16 cellular contexts compared by ENCODE assay signal in the genomic region with DNA sequence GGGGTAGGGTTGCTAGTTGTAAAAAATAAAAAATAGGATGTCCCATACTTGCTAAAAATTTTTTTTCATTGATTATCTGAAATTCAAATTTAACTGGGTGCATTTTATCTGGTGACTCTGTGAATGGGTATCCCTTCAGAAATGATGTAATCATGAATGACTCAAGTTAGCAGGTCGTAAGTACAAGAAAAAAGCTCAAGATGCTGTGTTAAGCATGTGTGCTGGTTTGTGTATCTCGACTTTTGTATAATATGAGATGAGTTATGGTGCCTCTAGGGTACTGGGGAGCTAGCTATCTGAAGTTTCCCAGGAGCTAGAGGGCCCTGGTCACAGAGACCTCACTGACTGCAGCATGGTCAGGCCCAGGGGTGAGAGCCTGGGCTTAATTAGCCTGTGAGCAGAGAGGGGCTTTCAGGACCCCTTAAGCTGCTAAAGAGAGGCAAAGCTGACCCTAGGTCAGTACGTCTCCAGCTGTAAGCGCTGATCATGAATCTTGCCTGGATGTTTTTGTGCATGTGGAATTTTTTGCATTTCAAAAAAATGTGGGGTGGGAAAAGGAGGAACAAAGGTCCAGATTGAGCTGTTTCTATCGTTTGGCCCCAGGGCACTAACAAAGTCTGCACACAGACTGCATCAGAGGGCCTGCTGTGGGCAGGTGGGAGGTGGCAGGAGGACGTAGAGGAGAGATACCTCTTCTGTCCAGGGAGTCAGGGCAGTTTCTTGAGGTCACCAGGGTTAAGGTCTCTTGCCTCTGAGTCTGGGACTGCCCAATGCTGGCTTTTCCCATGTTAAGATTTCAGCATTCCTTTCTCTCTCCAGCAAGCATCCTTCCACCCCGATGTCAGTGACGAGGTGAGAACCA.
DNase-seq lines count a peak whose midpoint lies in the region; ATAC-seq, FAIRE-seq and TF ChIP-seq lines count a peak whose summit lies in the region.
"Had no signal": no experiment of that assay in that cellular context is flagged by ENCODE, and none has a peak within 500 bp of the region (broad histone marks: within the 10 kb centered on the region; RNA-seq: fewer than 3 reads in every experiment).

No MANE protein-coding gene starts in this region.

- peak overlapping the region; percentile 78 for H2BK120ac ChIP-seq in neuronal stem cell (ENCODE audit: low read depth, low read length)

- no peak overlapping the region for H4K8ac ChIP-seq in neuronal stem cell (ENCODE audit: low read depth, low read length)

- H3K4me1 ChIP-seq in neuronal stem cell (ENCODE audit: control insufficient read depth in 2 of 2, insufficient read depth in 1 of 2, low read depth in 1 of 2, low read length in 2 of 2) (peaks cover 36 to 43% of the 10 kb centered on the region in 2 donors), MM.1S (ENCODE audit: low read length) (no peaks in the 10 kb centered on the region)
- H3K4me1 ChIP-seq: suprapubic skin had no signal

- no peaks in the 10 kb centered on the region for H3K79me2 ChIP-seq in MM.1S (ENCODE audit: low read length)

- H3K4me3 ChIP-seq in neuronal stem cell (ENCODE audit: low read length in 2 of 2) (no peak overlapping the region), MM.1S (ENCODE audit: low read length) (no peak overlapping the region)
- H3K4me3 ChIP-seq: suprapubic skin had no signal

- FAIRE-seq in endometrium (lab: Jason Lieb, UNC): peak; percentile 88
- FAIRE-seq: colon had no signal

- H2BK12ac ChIP-seq in neuronal stem cell (ENCODE audit: low read length): peak overlapping the region; percentile 95

- peak overlapping the region; percentile 23 for H3K23ac ChIP-seq in neuronal stem cell (ENCODE audit: low read depth, low read length, poor library complexity)

- H3K9ac ChIP-seq in neuronal stem cell (ENCODE audit: low read depth, low read length, poor library complexity) (peak overlapping the region; percentile 47), MM.1S (ENCODE audit: low read length) (no peak overlapping the region)

- no peaks in the 10 kb centered on the region for H3K9me2 ChIP-seq in MM.1S (replicated peaks; ENCODE audit: insufficient read depth, low read length)

- peaks cover 0 to 4% of the 10 kb centered on the region in 2 donors for H3K36me3 ChIP-seq in neuronal stem cell (replicated peaks in 1 of 2; ENCODE audit: control insufficient read depth in 2 of 2, insufficient read depth in 2 of 2, low read length in 2 of 2)
- no peaks in the 10 kb centered on the region for H3K36me3 ChIP-seq in MM.1S (replicated peaks; ENCODE audit: insufficient read depth, low read length)

- no peak for TF ChIP-seq CTCF in MM.1S (IDR thresholded peaks at IDR 0.05; ENCODE audit: low read length)

- WGBS in neuronal stem cell (ENCODE audit: extremely low coverage in 2 of 2, insufficient read length in 2 of 2, insufficient replicate concordance in 1 of 2), 2 donors: no CpG with 5 or more reads among the region's 8 CpGs

- H3K4ac ChIP-seq in neuronal stem cell (ENCODE audit: low read length): no peak overlapping the region

- peak overlapping the region; percentile 80 for H4K91ac ChIP-seq in neuronal stem cell (ENCODE audit: low read depth, low read length, poor library complexity)

- H2AK5ac ChIP-seq in neuronal stem cell (ENCODE audit: low read depth, low read length): peak overlapping the region; percentile 95

- peak overlapping the region; percentile 80 for H3K27ac ChIP-seq in neuronal stem cell (replicated peaks; ENCODE audit: low read length)
- H3K27ac ChIP-seq in MM.1S (ENCODE audit: low read length): no peak overlapping the region
- H3K27ac ChIP-seq: suprapubic skin had no signal

- no peaks in the 10 kb centered on the region for H4K20me1 ChIP-seq in MM.1S (ENCODE audit: insufficient read depth, low read length)

- H2AFZ ChIP-seq in neuronal stem cell (ENCODE audit: low read length) (no peak overlapping the region), MM.1S (ENCODE audit: low read length) (no peak overlapping the region)

- H2BK5ac ChIP-seq in neuronal stem cell (ENCODE audit: low read length): peak overlapping the region; percentile 89

- no peaks in the 10 kb centered on the region for H3K79me1 ChIP-seq in neuronal stem cell (ENCODE audit: low read depth, low read length)

- H3K27me3 ChIP-seq in neuronal stem cell (ENCODE audit: control insufficient read depth in 3 of 3, insufficient read depth in 3 of 3, low read depth in 1 of 3, low read length in 3 of 3) (no peaks in the 10 kb centered on the region), MM.1S (replicated peaks; ENCODE audit: insufficient read depth, low read length) (no peaks in the 10 kb centered on the region)
- H3K27me3 ChIP-seq: suprapubic skin had no signal

- H3K14ac ChIP-seq in neuronal stem cell (ENCODE audit: low read length): peak overlapping the region; percentile 92

- no peaks in the 10 kb centered on the region for H3F3A ChIP-seq in MM.1S (ENCODE audit: insufficient read depth, low read length)

- H3K9me3 ChIP-seq in neuronal stem cell (replicated peaks in 1 of 2; ENCODE audit: control insufficient read depth in 2 of 2, insufficient read depth in 1 of 2, low read depth in 1 of 2, low read length in 2 of 2) (no peaks in the 10 kb centered on the region), MM.1S (replicated peaks; ENCODE audit: insufficient read depth, low read length) (no peaks in the 10 kb centered on the region)
- H3K9me3 ChIP-seq: suprapubic skin had no signal

- H3K4me2 ChIP-seq in neuronal stem cell (ENCODE audit: insufficient read depth, low read length, poor library complexity, severe bottlenecking) (no peak overlapping the region), MM.1S (ENCODE audit: low read depth, low read length) (no peak overlapping the region)

- ATAC-seq in GM18861 (IDR thresholded peaks at IDR 0.05; ENCODE audit: unreplicated experiment): no peak
- no peak for ATAC-seq in GM21576 (IDR thresholded peaks at IDR 0.05; ENCODE audit: unreplicated experiment)
- ATAC-seq: Right ventricle myocardium inferior had no signal

- DNase-seq in Daoy (ENCODE audit: low read depth): peak; percentile 19
- peak; percentile 61 for DNase-seq in M059J (ENCODE audit: low read depth)
- DNase-seq in neuronal stem cell (ENCODE audit: low spot score): peak; percentile 23
- DNase-seq in MM.1S: no peak
- DNase-seq in activated effector memory CD4-positive, alpha-beta T cell treated with Interleukin-2 at 50 U/mL for 16 hours: no peak
- DNase-seq: activated CD8-positive, alpha-beta memory T cell treated with anti-CD3 and anti-CD28 coated beads for 24 hours; activated naive CD4-positive, alpha-beta T cell treated with Interleukin-2 at 50 U/mL for 16 hours; immature natural killer cell; naive B cell; NCI-H526 had no signal

- peak overlapping the region; percentile 81 for H2BK15ac ChIP-seq in neuronal stem cell (ENCODE audit: low read length)

- H3K18ac ChIP-seq in neuronal stem cell (ENCODE audit: low read length): peak overlapping the region; percentile 91

Comparison
In these comparisons a context has a peak if more than half of its experiments do, and no peak if none do; other contexts are left out.
1. DNase-seq: peak in Daoy (single experiment), M059J (single experiment) and neuronal stem cell (single experiment); none in MM.1S (single experiment) and activated effector memory CD4-positive, alpha-beta T cell treated with Interleukin-2 at 50 U/mL for 16 hours (single experiment).